ENCODE assay signal across 9 cellular contexts in genomic region chr2:237732790-237733349, GRCh38.
DNase-seq lines count a peak whose midpoint lies in the region; ATAC-seq and TF ChIP-seq lines count a peak whose summit lies in the region.
"Had no signal": no experiment of that assay in that cellular context is flagged by ENCODE, and none has a peak within 500 bp of the region (broad histone marks: within the 10 kb centered on the region; RNA-seq: fewer than 3 reads in every experiment).

No MANE protein-coding gene starts in this region.

- H3K4me3 ChIP-seq in breast epithelium (peak overlapping the region in 1 of 3 donors; percentile 26), mesendoderm (ENCODE audit: low read length) (no peak overlapping the region), tibial artery (no peak overlapping the region), dorsolateral prefrontal cortex (peak overlapping the region in 25 of 59 donors; percentile 2 to 46 (median 24))

- H2BK120ac ChIP-seq in mesendoderm (ENCODE audit: low read depth, low read length) = no peak overlapping the region

- H3K36me3 ChIP-seq in breast epithelium (no peaks in the 10 kb centered on the region), mesendoderm (ENCODE audit: control insufficient read depth, insufficient read depth, low read length) (no peaks in the 10 kb centered on the region), tibial artery (peaks cover 6 to 12% (median 7%) of the 10 kb centered on the region in 3 donors)

- H3K9ac ChIP-seq in mesendoderm (ENCODE audit: low read length) = no peak overlapping the region
- H3K9ac ChIP-seq: KMS-11 had no signal

- WGBS in mesendoderm (ENCODE audit: extremely low coverage, insufficient coverage, low lambda C conversion rate) = no CpG with 5 or more reads among the region's 13 CpGs

- H3K18ac ChIP-seq in mesendoderm (ENCODE audit: low read length) = no peak overlapping the region

- TF ChIP-seq CTCF in breast epithelium (IDR thresholded peaks at IDR 0.05) (no peak), tibial artery (IDR thresholded peaks at IDR 0.05) (no peak), dorsolateral prefrontal cortex (IDR thresholded peaks at IDR 0.05 in 54 of 56, conservative IDR thresholded peaks at IDR 0.05 in 2 of 56; ENCODE audit: low read depth in 1 of 56, partially characterized antibody in 56 of 56) (no peak)

- H2BK5ac ChIP-seq in mesendoderm (ENCODE audit: low read length) = no peak overlapping the region

- no peak overlapping the region for H2AK5ac ChIP-seq in mesendoderm (ENCODE audit: low read length)

- H3K4me2 ChIP-seq in mesendoderm (ENCODE audit: low read length) = no peak overlapping the region
- H3K4me2 ChIP-seq: KMS-11 had no signal

- H3K27ac ChIP-seq in breast epithelium = peak overlapping the region; percentile 84 to 90
- H3K27ac ChIP-seq in mesendoderm (ENCODE audit: low read depth, low read length) = no peak overlapping the region
- peak overlapping the region; percentile 57 to 61 for H3K27ac ChIP-seq in tibial artery
- peak overlapping the region in 16 of 59 donors; percentile 4 to 58 (median 32) for H3K27ac ChIP-seq in dorsolateral prefrontal cortex
- H3K27ac ChIP-seq: KMS-11 had no signal

- peaks cover 19% of the 10 kb centered on the region for H3K79me1 ChIP-seq in mesendoderm (ENCODE audit: low read length)

- H3K79me2 ChIP-seq in mesendoderm (ENCODE audit: control insufficient read depth, insufficient read depth, low read length) = peaks cover 11% of the 10 kb centered on the region

- intact Hi-C loops in breast epithelium (cut with DNase I; ENCODE audit: low total_unique reads) = loop anchor here (5.0 kb wide), 1 partner anchor 36 kb away; no protein-coding TSS in a partner anchor
- intact Hi-C loops in tibial artery (cut with DNase I; ENCODE audit: low total_unique reads) = no loop called here
- intact Hi-C loops in dorsolateral prefrontal cortex (cut with DNase I) = no loop called here

- no peaks in the 10 kb centered on the region for H3K9me3 ChIP-seq in breast epithelium
- no peaks in the 10 kb centered on the region for H3K9me3 ChIP-seq in tibial artery

- no peak overlapping the region for H3K23ac ChIP-seq in mesendoderm (ENCODE audit: low read length)

- peak; percentile 58 for DNase-seq in activated CD8-positive, alpha-beta memory T cell treated with anti-CD3 and anti-CD28 coated beads for 24 hours
- DNase-seq in activated CD8-positive, alpha-beta memory T cell treated with anti-CD3 and anti-CD28 coated beads, Interleukin-2, amount 50 U/mL, for 4 hours = no peak
- no peak for DNase-seq in breast epithelium (ENCODE audit: low spot score in 2 of 2)
- DNase-seq in mesendoderm = peak; percentile 45
- DNase-seq in tibial artery = peak; percentile 48 to 84
- DNase-seq in stimulated activated CD4-positive, alpha-beta T cell treated with anti-CD3 and anti-CD28 coated beads, Interleukin-12 subunit alpha, Interleukin-12 subunit beta, amount 100 ng/mL, for 4 hours = no peak
- DNase-seq in dorsolateral prefrontal cortex = no peak

- H4K5ac ChIP-seq in mesendoderm (ENCODE audit: low read length) = no peak overlapping the region

- H3K4me1 ChIP-seq in breast epithelium = peaks cover 0 to 16% of the 10 kb centered on the region in 2 donors
- H3K4me1 ChIP-seq in mesendoderm (ENCODE audit: control insufficient read depth, low read depth, low read length) = peaks cover 11% of the 10 kb centered on the region
- H3K4me1 ChIP-seq in tibial artery = peaks cover 0 to 89% (median 52%) of the 10 kb centered on the region in 4 donors

- no peak overlapping the region for H4K8ac ChIP-seq in mesendoderm (ENCODE audit: low read depth, low read length)

- no peak overlapping the region for H2BK15ac ChIP-seq in mesendoderm (replicated peaks; ENCODE audit: low read depth)

- H3K56ac ChIP-seq in mesendoderm (ENCODE audit: low read length) = peak overlapping the region; percentile 49

- no peak overlapping the region for H3K4ac ChIP-seq in mesendoderm (ENCODE audit: low read depth, low read length)

- ATAC-seq in GM21717 (IDR thresholded peaks at IDR 0.05; ENCODE audit: unreplicated experiment) = no peak

- TF ChIP-seq POLR2A in breast epithelium (IDR thresholded peaks at IDR 0.05) = no peak

- H3K27me3 ChIP-seq in breast epithelium = no peaks in the 10 kb centered on the region
- H3K27me3 ChIP-seq in mesendoderm (ENCODE audit: insufficient read depth, low read length, poor library complexity) = no peaks in the 10 kb centered on the region
- H3K27me3 ChIP-seq in tibial artery = no peaks in the 10 kb centered on the region
- no peaks in the 10 kb centered on the region for H3K27me3 ChIP-seq in dorsolateral prefrontal cortex

Comparison
In these comparisons a context has a peak if more than half of its experiments do, and no peak if none do; other contexts are left out.
1. DNase-seq: peak in activated CD8-positive, alpha-beta memory T cell treated with anti-CD3 and anti-CD28 coated beads for 24 hours (single experiment), mesendoderm (single experiment) and tibial artery (2 of 2); none in activated CD8-positive, alpha-beta memory T cell treated with anti-CD3 and anti-CD28 coated beads, Interleukin-2, amount 50 U/mL, for 4 hours (single experiment), breast epithelium (0 of 2), stimulated activated CD4-positive, alpha-beta T cell treated with anti-CD3 and anti-CD28 coated beads, Interleukin-12 subunit alpha, Interleukin-12 subunit beta, amount 100 ng/mL, for 4 hours (single experiment) and dorsolateral prefrontal cortex (0 of 10).